Comparison of ENCODE assay signal across 24 cellular contexts in the genomic region with DNA sequence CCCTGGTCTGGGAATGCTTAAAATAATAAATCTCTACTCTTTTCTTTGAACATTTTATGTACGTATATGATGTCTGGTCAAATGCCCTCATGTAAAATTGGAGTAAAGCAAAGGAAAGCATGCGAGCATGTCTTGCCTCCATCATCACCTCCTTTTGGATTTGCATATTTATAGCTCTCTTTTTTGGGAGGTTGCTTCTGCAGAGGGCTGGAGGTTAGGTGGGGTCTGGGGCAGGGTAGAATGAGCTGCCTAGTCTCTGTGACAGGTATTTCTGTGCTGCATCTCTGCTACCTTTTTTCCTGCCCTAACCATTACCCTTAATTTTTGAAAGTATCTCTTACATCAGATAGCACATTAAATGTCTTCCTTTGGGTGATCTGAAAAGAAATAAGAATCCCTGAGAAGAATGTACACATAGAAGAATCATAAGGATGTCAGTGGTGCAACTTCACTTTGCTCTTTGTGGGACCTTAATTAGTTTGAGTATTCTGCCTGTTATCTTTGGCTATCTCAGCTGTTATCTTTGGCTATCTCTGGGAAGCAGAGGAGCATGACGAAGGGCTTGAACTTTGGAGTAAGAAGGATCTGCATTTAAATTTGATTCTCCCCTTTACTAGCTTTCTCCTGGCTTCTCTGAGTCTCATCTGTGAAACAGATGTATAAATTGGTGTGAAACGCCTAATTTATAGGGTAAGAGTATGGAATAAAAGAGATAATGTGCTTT. TPM values are rescaled to one million over a fixed set of nuclear protein-coding genes. Genes with fewer than 3 reads are reported as not detected.
DNase-seq lines count a peak whose midpoint lies in the region; ATAC-seq and TF ChIP-seq lines count a peak whose summit lies in the region.
"Had no signal": no experiment of that assay in that cellular context is flagged by ENCODE, and none has a peak within 500 bp of the region (broad histone marks: within the 10 kb centered on the region; RNA-seq: fewer than 3 reads in every experiment).

No MANE protein-coding gene starts in this region.

- H3K4me3 Mint-ChIP-seq in natural killer cell treated with Interleukin-12 subunit alpha and Interleukin-12 subunit beta and Interleukin-15 and Interleukin-18, amount 100 ng/mL, for 72 hours = no peak overlapping the region
- H3K4me3 Mint-ChIP-seq in natural killer cell = no peak overlapping the region
- H3K4me3 Mint-ChIP-seq: activated B cell treated with CpG ODN at 0.5 μM for 24 hours; activated naive CD4-positive, alpha-beta T cell treated with anti-CD3 and anti-CD28 coated beads, Interleukin-2, amount 50 U/mL, for 24 hours; mesothelial cell of epicardium had no signal

- H3K36me3 ChIP-seq in parathyroid adenoma (ENCODE audit: control insufficient read depth, insufficient read depth, low read length) = no peaks in the 10 kb centered on the region
- no peaks in the 10 kb centered on the region for H3K36me3 ChIP-seq in ascending aorta
- H3K36me3 ChIP-seq: BLaER1, MG63, uterus had no signal

- peak overlapping the region; percentile 15 to 40 for H3K27ac Mint-ChIP-seq in natural killer cell treated with Interleukin-12 subunit alpha and Interleukin-12 subunit beta and Interleukin-15 and Interleukin-18, amount 100 ng/mL, for 72 hours
- peak overlapping the region in 1 of 2 donors; percentile 85 for H3K27ac Mint-ChIP-seq in natural killer cell
- H3K27ac Mint-ChIP-seq: activated B cell treated with CpG ODN at 0.5 μM for 24 hours; activated naive CD4-positive, alpha-beta T cell treated with anti-CD3 and anti-CD28 coated beads, Interleukin-2, amount 50 U/mL, for 24 hours; mesothelial cell of epicardium had no signal

- H3K27me3 Mint-ChIP-seq in natural killer cell treated with Interleukin-12 subunit alpha and Interleukin-12 subunit beta and Interleukin-15 and Interleukin-18, amount 100 ng/mL, for 72 hours = no peaks in the 10 kb centered on the region
- H3K27me3 Mint-ChIP-seq in natural killer cell (ENCODE audit: low read depth in 2 of 2) = no peaks in the 10 kb centered on the region
- H3K27me3 Mint-ChIP-seq: activated B cell treated with CpG ODN at 0.5 μM for 24 hours; activated naive CD4-positive, alpha-beta T cell treated with anti-CD3 and anti-CD28 coated beads, Interleukin-2, amount 50 U/mL, for 24 hours had no signal

- no peaks in the 10 kb centered on the region for H3K9me3 ChIP-seq in parathyroid adenoma (ENCODE audit: control insufficient read depth, low read length)
- no peaks in the 10 kb centered on the region for H3K9me3 ChIP-seq in ascending aorta
- H3K9me3 ChIP-seq: BLaER1, MG63, uterus had no signal

- H2AFZ ChIP-seq in parathyroid adenoma = no peak overlapping the region

- intact Hi-C loops in natural killer cell (cut with micrococcal nuclease) = no loop called here
- intact Hi-C loops in left ventricle myocardium superior (cut with micrococcal nuclease) = no loop called here
- intact Hi-C loops in ascending aorta (cut with DNase I) = no loop called here

- H3K27me3 ChIP-seq in parathyroid adenoma (ENCODE audit: control insufficient read depth, insufficient read depth, low read length) = no peaks in the 10 kb centered on the region
- no peaks in the 10 kb centered on the region for H3K27me3 ChIP-seq in ascending aorta
- H3K27me3 ChIP-seq: BLaER1, MG63, uterus had no signal

- peaks cover 52 to 72% of the 10 kb centered on the region in 2 donors for H3K4me1 Mint-ChIP-seq in natural killer cell treated with Interleukin-12 subunit alpha and Interleukin-12 subunit beta and Interleukin-15 and Interleukin-18, amount 100 ng/mL, for 72 hours (ENCODE audit: low read depth in 2 of 2)
- H3K4me1 Mint-ChIP-seq in natural killer cell = peaks cover 63 to 78% of the 10 kb centered on the region in 2 donors
- H3K4me1 Mint-ChIP-seq: activated B cell treated with CpG ODN at 0.5 μM for 24 hours, mesothelial cell of epicardium had no signal

- H3K4me3 ChIP-seq in parathyroid adenoma (ENCODE audit: low read depth, low read length) = no peak overlapping the region
- H3K4me3 ChIP-seq in ascending aorta = no peak overlapping the region
- H3K4me3 ChIP-seq: BLaER1, K562, MG63, skin epidermis, uterus had no signal

- TF ChIP-seq CTCF in natural killer cell (IDR thresholded peaks at IDR 0.05) (no peak), parathyroid adenoma (IDR thresholded peaks at IDR 0.05) (no peak), ascending aorta (IDR thresholded peaks at IDR 0.05) (no peak)

- DNase-seq in natural killer cell treated with Interleukin-12 subunit alpha and Interleukin-12 subunit beta and Interleukin-15 and Interleukin-18, amount 100 ng/mL, for 72 hours (ENCODE audit: low spot score) = no peak
- DNase-seq in natural killer cell = no peak
- no peak for DNase-seq in left ventricle myocardium superior
- no peak for DNase-seq in ascending aorta (ENCODE audit: low spot score in 2 of 2)
- DNase-seq in cerebellar cortex (ENCODE audit: low spot score) = no peak
- no peak for DNase-seq in RPMI8226
- no peak for DNase-seq in GM19240 (ENCODE audit: insufficient read length, low spot score)
- DNase-seq: ACHN; activated B cell treated with CpG ODN at 0.5 μM for 24 hours; activated CD4-positive, alpha-beta T cell treated with anti-CD3 and anti-CD28 coated beads, Interleukin-2, amount 50 U/mL, for 4 hours; aorta; central memory CD4-positive, alpha-beta T cell; MG63; NCI-H2081 treated with DMSO at 0.1 percent for 48 hours; NCI-H748 treated with DMSO at 0.1 percent for 48 hours; substantia nigra; T-helper 9 cell; uterus had no signal

- H3K4me1 ChIP-seq in parathyroid adenoma = peaks cover 54% of the 10 kb centered on the region
- peaks cover 0 to 3% of the 10 kb centered on the region in 2 donors for H3K4me1 ChIP-seq in ascending aorta
- H3K4me1 ChIP-seq: uterus had no signal

- no peak for ATAC-seq in natural killer cell treated with Interleukin-12 subunit alpha and Interleukin-12 subunit beta and Interleukin-15 and Interleukin-18, amount 100 ng/mL, for 72 hours
- ATAC-seq in natural killer cell (no peak), left ventricle myocardium superior (peak; percentile 63)
- ATAC-seq: K562 had no signal

- no peaks in the 10 kb centered on the region for H3K9me3 Mint-ChIP-seq in natural killer cell treated with Interleukin-12 subunit alpha and Interleukin-12 subunit beta and Interleukin-15 and Interleukin-18, amount 100 ng/mL, for 72 hours
- no peaks in the 10 kb centered on the region for H3K9me3 Mint-ChIP-seq in natural killer cell
- H3K9me3 Mint-ChIP-seq: activated B cell treated with CpG ODN at 0.5 μM for 24 hours; activated naive CD4-positive, alpha-beta T cell treated with anti-CD3 and anti-CD28 coated beads, Interleukin-2, amount 50 U/mL, for 24 hours had no signal

- no peak overlapping the region for H3K9ac ChIP-seq in parathyroid adenoma
- H3K9ac ChIP-seq: BLaER1 had no signal

- H3K27ac ChIP-seq in parathyroid adenoma (peak overlapping the region; percentile 85), ascending aorta (no peak overlapping the region)
- H3K27ac ChIP-seq: BLaER1, uterus had no signal

- H3K36me3 Mint-ChIP-seq in natural killer cell treated with Interleukin-12 subunit alpha and Interleukin-12 subunit beta and Interleukin-15 and Interleukin-18, amount 100 ng/mL, for 72 hours = no peaks in the 10 kb centered on the region
- H3K36me3 Mint-ChIP-seq in natural killer cell = no peaks in the 10 kb centered on the region
- H3K36me3 Mint-ChIP-seq: activated naive CD4-positive, alpha-beta T cell treated with anti-CD3 and anti-CD28 coated beads, Interleukin-2, amount 50 U/mL, for 24 hours; mesothelial cell of epicardium had no signal

- peak overlapping the region; percentile 13 for H3K4me2 ChIP-seq in parathyroid adenoma (ENCODE audit: low read length)
- H3K4me2 ChIP-seq: BLaER1 had no signal

- H3K79me2 ChIP-seq in parathyroid adenoma = no peaks in the 10 kb centered on the region

RNA-seq across cellular contexts. Expression of gene PPM1L, which starts 40.2 kb away (rescaled TPM):
- total RNA-seq in natural killer cell treated with Interleukin-12 subunit alpha and Interleukin-12 subunit beta and Interleukin-15 and Interleukin-18, amount 100 ng/mL, for 72 hours = 10 to 100 TPM; 14.9 to 15.2 TPM
- 10 to 100 TPM; 52.6 to 73.2 (median 52.9) TPM for total RNA-seq in natural killer cell
- total RNA-seq in left ventricle myocardium superior = 56.4 TPM
- total RNA-seq in ascending aorta = 20.3 TPM
